ENCODE assay signal across 1 cellular context in the genomic region with DNA sequence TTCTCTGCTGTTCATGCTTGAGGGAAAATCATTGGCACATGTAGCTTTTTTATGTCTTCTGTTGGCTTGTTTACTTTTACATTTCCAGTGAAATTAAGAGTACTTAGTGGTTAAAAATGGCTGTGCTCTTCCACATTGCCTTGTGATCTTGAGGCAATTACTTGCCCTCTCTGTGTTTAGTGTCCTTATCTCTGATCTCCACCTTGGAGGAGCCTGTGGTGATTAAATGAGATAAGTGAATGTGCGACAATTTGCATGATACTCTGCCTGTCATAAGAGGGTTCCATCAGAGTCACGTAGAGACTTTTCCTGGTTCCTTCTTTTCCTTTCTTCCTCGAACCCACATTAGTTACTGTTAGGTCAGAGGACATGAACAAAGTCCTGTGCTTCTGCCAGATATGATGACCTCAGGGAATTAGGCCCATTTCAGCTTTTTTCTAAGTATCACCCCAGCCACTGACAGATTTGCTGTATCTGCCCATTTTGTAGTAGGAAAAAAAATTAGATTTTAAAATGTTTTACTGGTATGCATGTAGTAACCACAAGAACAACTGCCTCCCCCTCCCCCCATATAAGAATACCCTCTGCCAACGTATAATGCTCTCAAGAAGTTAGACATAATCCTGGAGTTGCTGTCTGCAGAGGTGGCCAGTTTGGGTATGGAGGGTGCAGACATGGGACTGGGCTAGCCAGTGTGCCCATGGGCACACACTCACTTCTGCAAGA.
TF ChIP-seq lines count a peak whose summit lies in the region.

No MANE protein-coding gene starts in this region.

TF ChIP-seq in K562, 482 proteins besides CTCF, POLR2A, EP300 and RAD21 (continued from another document and continues in another):
- TF ChIP-seq ETV6 (IDR thresholded peaks at IDR 0.05; ENCODE audit: borderline replicate concordance in 1 of 2, low read depth in 2 of 2, low read length in 1 of 2) (no peak), ETV6 (CRISPR knock-in tag; IDR thresholded peaks at IDR 0.05; ENCODE audit: borderline replicate concordance) (no peak), MTA1 (IDR thresholded peaks at IDR 0.05; ENCODE audit: borderline replicate concordance) (peak; percentile 85), ZNF316 (IDR thresholded peaks at IDR 0.05) (peak; percentile 92), MCM2 (IDR thresholded peaks at IDR 0.05; ENCODE audit: low read depth) (no peak), KLF13 (tag; IDR thresholded peaks at IDR 0.05; ENCODE audit: borderline replicate concordance, low read depth) (no peak), MYNN (IDR thresholded peaks at IDR 0.05) (0 out of 2 replicates have a peak, but pooled peaks have one; percentile 59), MYNN (CRISPR knock-in tag; IDR thresholded peaks at IDR 0.05) (no peak), WHSC1 (IDR thresholded peaks at IDR 0.05; ENCODE audit: low read length) (no peak), ZBTB17 (CRISPR knock-in tag; IDR thresholded peaks at IDR 0.05) (no peak), NFRKB (IDR thresholded peaks at IDR 0.05; ENCODE audit: low read depth) (no peak), OTX1 (CRISPR knock-in tag; IDR thresholded peaks at IDR 0.05) (no peak), ZNF75A (CRISPR knock-in tag; IDR thresholded peaks at IDR 0.05) (no peak), ZNF12 (CRISPR knock-in tag; IDR thresholded peaks at IDR 0.05) (no peak), EGR1 (conservative IDR thresholded peaks at IDR 0.05) (0 out of 2 replicates have a peak, but pooled peaks have one; percentile 14), MECOM (CRISPR knock-in tag; IDR thresholded peaks at IDR 0.05) (no peak; the same call in 1 of the 2 replicates), TAL1 (IDR thresholded peaks at IDR 0.05) (peak; percentile 96), BRD4 (IDR thresholded peaks at IDR 0.05) (no peak), POLR2H (tag; IDR thresholded peaks at IDR 0.05; ENCODE audit: low read depth) (no peak), MTA2 (IDR thresholded peaks at IDR 0.05; ENCODE audit: low read depth) (peak; percentile 93), FOSL1 (tag; conservative IDR thresholded peaks at IDR 0.05) (peak; percentile 41), ZNF354B (CRISPR knock-in tag; IDR thresholded peaks at IDR 0.05) (no peak), C11orf30 (IDR thresholded peaks at IDR 0.05; ENCODE audit: low read depth) (peak; percentile 84), RBM17 (IDR thresholded peaks at IDR 0.05; ENCODE audit: borderline replicate concordance, low read depth, low read length) (no peak), SLC30A9 (CRISPR knock-in tag; IDR thresholded peaks at IDR 0.05) (no peak), PPARD (CRISPR knock-in tag; IDR thresholded peaks at IDR 0.05) (no peak), DMBX1 (CRISPR knock-in tag; IDR thresholded peaks at IDR 0.05; ENCODE audit: borderline replicate concordance) (no peak; the same call in 1 of the 2 replicates), NCOA4 (IDR thresholded peaks at IDR 0.05; ENCODE audit: partially characterized antibody) (peak; percentile 84), ZEB2 (IDR thresholded peaks at IDR 0.05) (peak; percentile 59; the same call in 1 of the 2 replicates)
- TF ChIP-seq, protein P1, sequence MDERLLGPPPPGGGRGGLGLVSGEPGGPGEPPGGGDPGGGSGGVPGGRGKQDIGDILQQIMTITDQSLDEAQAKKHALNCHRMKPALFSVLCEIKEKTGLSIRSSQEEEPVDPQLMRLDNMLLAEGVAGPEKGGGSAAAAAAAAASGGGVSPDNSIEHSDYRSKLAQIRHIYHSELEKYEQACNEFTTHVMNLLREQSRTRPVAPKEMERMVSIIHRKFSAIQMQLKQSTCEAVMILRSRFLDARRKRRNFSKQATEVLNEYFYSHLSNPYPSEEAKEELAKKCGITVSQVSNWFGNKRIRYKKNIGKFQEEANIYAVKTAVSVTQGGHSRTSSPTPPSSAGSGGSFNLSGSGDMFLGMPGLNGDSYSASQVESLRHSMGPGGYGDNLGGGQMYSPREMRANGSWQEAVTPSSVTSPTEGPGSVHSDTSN (CRISPR knock-in tag; IDR thresholded peaks at IDR 0.05; ENCODE audit: low read depth): no peak
- TF ChIP-seq, protein P1 (tag; conservative IDR thresholded peaks at IDR 0.05; ENCODE audit: low read depth): 0 out of 2 replicates have a peak, but pooled peaks have one; percentile 10
- TF ChIP-seq, protein P2, sequence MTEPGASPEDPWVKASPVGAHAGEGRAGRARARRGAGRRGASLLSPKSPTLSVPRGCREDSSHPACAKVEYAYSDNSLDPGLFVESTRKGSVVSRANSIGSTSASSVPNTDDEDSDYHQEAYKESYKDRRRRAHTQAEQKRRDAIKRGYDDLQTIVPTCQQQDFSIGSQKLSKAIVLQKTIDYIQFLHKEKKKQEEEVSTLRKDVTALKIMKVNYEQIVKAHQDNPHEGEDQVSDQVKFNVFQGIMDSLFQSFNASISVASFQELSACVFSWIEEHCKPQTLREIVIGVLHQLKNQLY (CRISPR knock-in tag; conservative IDR thresholded peaks at IDR 0.05): no peak
- TF ChIP-seq, protein P3, sequence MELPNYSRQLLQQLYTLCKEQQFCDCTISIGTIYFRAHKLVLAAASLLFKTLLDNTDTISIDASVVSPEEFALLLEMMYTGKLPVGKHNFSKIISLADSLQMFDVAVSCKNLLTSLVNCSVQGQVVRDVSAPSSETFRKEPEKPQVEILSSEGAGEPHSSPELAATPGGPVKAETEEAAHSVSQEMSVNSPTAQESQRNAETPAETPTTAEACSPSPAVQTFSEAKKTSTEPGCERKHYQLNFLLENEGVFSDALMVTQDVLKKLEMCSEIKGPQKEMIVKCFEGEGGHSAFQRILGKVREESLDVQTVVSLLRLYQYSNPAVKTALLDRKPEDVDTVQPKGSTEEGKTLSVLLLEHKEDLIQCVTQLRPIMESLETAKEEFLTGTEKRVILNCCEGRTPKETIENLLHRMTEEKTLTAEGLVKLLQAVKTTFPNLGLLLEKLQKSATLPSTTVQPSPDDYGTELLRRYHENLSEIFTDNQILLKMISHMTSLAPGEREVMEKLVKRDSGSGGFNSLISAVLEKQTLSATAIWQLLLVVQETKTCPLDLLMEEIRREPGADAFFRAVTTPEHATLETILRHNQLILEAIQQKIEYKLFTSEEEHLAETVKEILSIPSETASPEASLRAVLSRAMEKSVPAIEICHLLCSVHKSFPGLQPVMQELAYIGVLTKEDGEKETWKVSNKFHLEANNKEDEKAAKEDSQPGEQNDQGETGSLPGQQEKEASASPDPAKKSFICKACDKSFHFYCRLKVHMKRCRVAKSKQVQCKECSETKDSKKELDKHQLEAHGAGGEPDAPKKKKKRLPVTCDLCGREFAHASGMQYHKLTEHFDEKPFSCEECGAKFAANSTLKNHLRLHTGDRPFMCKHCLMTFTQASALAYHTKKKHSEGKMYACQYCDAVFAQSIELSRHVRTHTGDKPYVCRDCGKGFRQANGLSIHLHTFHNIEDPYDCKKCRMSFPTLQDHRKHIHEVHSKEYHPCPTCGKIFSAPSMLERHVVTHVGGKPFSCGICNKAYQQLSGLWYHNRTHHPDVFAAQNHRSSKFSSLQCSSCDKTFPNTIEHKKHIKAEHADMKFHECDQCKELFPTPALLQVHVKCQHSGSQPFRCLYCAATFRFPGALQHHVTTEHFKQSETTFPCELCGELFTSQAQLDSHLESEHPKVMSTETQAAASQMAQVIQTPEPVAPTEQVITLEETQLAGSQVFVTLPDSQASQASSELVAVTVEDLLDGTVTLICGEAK (IDR thresholded peaks at IDR 0.05): no peak
- TF ChIP-seq, protein P3 (CRISPR knock-in tag; IDR thresholded peaks at IDR 0.05): no peak
- TF ChIP-seq, protein P4, sequence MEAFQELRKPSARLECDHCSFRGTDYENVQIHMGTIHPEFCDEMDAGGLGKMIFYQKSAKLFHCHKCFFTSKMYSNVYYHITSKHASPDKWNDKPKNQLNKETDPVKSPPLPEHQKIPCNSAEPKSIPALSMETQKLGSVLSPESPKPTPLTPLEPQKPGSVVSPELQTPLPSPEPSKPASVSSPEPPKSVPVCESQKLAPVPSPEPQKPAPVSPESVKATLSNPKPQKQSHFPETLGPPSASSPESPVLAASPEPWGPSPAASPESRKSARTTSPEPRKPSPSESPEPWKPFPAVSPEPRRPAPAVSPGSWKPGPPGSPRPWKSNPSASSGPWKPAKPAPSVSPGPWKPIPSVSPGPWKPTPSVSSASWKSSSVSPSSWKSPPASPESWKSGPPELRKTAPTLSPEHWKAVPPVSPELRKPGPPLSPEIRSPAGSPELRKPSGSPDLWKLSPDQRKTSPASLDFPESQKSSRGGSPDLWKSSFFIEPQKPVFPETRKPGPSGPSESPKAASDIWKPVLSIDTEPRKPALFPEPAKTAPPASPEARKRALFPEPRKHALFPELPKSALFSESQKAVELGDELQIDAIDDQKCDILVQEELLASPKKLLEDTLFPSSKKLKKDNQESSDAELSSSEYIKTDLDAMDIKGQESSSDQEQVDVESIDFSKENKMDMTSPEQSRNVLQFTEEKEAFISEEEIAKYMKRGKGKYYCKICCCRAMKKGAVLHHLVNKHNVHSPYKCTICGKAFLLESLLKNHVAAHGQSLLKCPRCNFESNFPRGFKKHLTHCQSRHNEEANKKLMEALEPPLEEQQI (IDR thresholded peaks at IDR 0.05): peak; percentile 88
- TF ChIP-seq, protein P5, sequence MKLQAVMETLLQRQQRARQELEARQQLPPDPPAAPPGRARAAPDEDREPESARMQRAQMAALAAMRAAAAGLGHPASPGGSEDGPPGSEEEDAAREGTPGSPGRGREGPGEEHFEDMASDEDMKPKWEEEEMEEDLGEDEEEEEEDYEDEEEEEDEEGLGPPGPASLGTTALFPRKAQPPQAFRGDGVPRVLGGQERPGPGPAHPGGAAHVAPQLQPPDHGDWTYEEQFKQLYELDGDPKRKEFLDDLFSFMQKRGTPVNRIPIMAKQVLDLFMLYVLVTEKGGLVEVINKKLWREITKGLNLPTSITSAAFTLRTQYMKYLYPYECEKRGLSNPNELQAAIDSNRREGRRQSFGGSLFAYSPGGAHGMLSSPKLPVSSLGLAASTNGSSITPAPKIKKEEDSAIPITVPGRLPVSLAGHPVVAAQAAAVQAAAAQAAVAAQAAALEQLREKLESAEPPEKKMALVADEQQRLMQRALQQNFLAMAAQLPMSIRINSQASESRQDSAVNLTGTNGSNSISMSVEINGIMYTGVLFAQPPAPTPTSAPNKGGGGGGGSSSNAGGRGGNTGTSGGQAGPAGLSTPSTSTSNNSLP (IDR thresholded peaks at IDR 0.05; ENCODE audit: borderline replicate concordance, low read depth, low read length): peak; percentile 98
